Comparison of ENCODE assay signal across 8 cellular contexts in genomic region chr15:92881838-92882696, GRCh38. TPM values are rescaled to one million over a fixed set of nuclear protein-coding genes. Genes with fewer than 3 reads are reported as not detected.
DNase-seq lines count a peak whose midpoint lies in the region; ATAC-seq, FAIRE-seq and TF ChIP-seq lines count a peak whose summit lies in the region.

No MANE protein-coding gene starts in this region.

- peak overlapping the region; percentile 81; the same call in 1 of the 2 replicates for H4K8ac ChIP-seq in H1 (ENCODE audit: extremely low read depth, insufficient read depth, low read length)
- peak overlapping the region; percentile 97 for H4K8ac ChIP-seq in mesenchymal stem cell (ENCODE audit: low read length)

- H3K23ac ChIP-seq in H1 (ENCODE audit: insufficient read length) = no peak overlapping the region
- no peak overlapping the region for H3K23ac ChIP-seq in mesenchymal stem cell (ENCODE audit: low read length in 2 of 2)

- ATAC-seq in GM21381 (IDR thresholded peaks at IDR 0.05; ENCODE audit: unreplicated experiment) = peak; percentile 95
- ATAC-seq in activated CD8-positive, alpha-beta memory T cell treated with anti-CD3 and anti-CD28 coated beads, Interleukin-2, amount 10 ng/mL, durations not matched to agents 7 days and 5 days = peak; percentile 95

- peaks cover 4% of the 10 kb centered on the region; the same call in 1 of the 2 replicates for H3K23me2 ChIP-seq in H1 (ENCODE audit: low read depth, low read length)

- POLR2A ChIA-PET in Caco-2 (lab: Charles Lee) = interaction anchor here (0.5 to 3.7 kb wide), 26 partner anchors 12 to 228 kb away, joined by 3 to 103 read pairs (median 6); partner anchors contain the start of gene CHD2
- POLR2A ChIA-PET in H1 (lab: Charles Lee; ENCODE audit: partially characterized antibody) = interaction anchor here (0.6 to 19.4 kb wide), 33 partner anchors 10 to 147 kb away, joined by 3 to 255 read pairs (median 6); partner anchors contain the start of gene CHD2

- H4K20me1 ChIP-seq in H1 (replicated peaks in 1 of 2; ENCODE audit: control insufficient read depth in 1 of 2, insufficient read depth in 2 of 2, low read length in 2 of 2) = no peaks in the 10 kb centered on the region

- 0 out of 4 replicates have a peak, but pooled peaks have one; percentile 1 to 2 for TF ChIP-seq RAD21 in H1 (IDR thresholded peaks at IDR 0.05 in 1 of 2, conservative IDR thresholded peaks at IDR 0.05 in 1 of 2; ENCODE audit: low read depth in 2 of 2, low read length in 2 of 2)

- H4K91ac ChIP-seq in H1 (replicated peaks; ENCODE audit: insufficient read length, low read length) (peak overlapping the region; percentile 51), mesenchymal stem cell (ENCODE audit: low read length) (peak overlapping the region; percentile 53)

- H3K4me2 ChIP-seq in H1 (ENCODE audit: insufficient read depth in 1 of 2, low read depth in 2 of 2, low read length in 2 of 2) (peak overlapping the region; percentile 57 to 92), mesenchymal stem cell (ENCODE audit: low read length, poor library complexity, severe bottlenecking) (peak overlapping the region; percentile 22)

- peak overlapping the region; percentile 72; the same call in 1 of the 2 replicates for H2BK12ac ChIP-seq in H1 (ENCODE audit: low read depth, low read length)
- no peak overlapping the region for H2BK12ac ChIP-seq in mesenchymal stem cell (ENCODE audit: low read length in 2 of 2)

- H2BK15ac ChIP-seq in H1 (ENCODE audit: low read length) (no peak overlapping the region), mesenchymal stem cell (ENCODE audit: low read depth, poor library complexity, severe bottlenecking) (peak overlapping the region; percentile 56)

- no peak for TF ChIP-seq EP300 in H1 (IDR thresholded peaks at IDR 0.05; ENCODE audit: borderline replicate concordance in 1 of 2, low read depth in 2 of 2, low read length in 2 of 2)

- H2BK5ac ChIP-seq in H1 (ENCODE audit: low read depth, low read length) (peak overlapping the region; percentile 28), mesenchymal stem cell (ENCODE audit: low read depth, low read length, poor library complexity, severe bottlenecking) (no peak overlapping the region)

- peak overlapping the region; percentile 87 for H3K4me3 Mint-ChIP-seq in Caco-2 (ENCODE audit: unreplicated experiment)
- peak overlapping the region; percentile 82 for H3K4me3 Mint-ChIP-seq in activated CD8-positive, alpha-beta memory T cell treated with anti-CD3 and anti-CD28 coated beads, Interleukin-2, amount 10 ng/mL, durations not matched to agents 7 days and 5 days

- peak; percentile 75 to 96 for TF ChIP-seq POLR2A in H1 (IDR thresholded peaks at IDR 0.05; ENCODE audit: control extremely low read depth in 1 of 2, low read depth in 2 of 2, low read length in 2 of 2)

- H3K4me1 ChIP-seq in Caco-2 = peaks cover 48% of the 10 kb centered on the region
- peaks cover 9 to 20% (median 17%) of the 10 kb centered on the region in 4 experiments; a peak in 5 of 7 replicates for H3K4me1 ChIP-seq in H1 (replicated peaks in 1 of 4; ENCODE audit: control insufficient read depth in 3 of 4, insufficient read depth in 4 of 4, low read length in 3 of 4)
- peaks cover 2% of the 10 kb centered on the region for H3K4me1 ChIP-seq in mesenchymal stem cell (ENCODE audit: control insufficient read depth, insufficient read depth, low read depth, low read length)

- H3K27ac ChIP-seq in H1 (ENCODE audit: low read depth, low read length) = peak overlapping the region; percentile 80
- H3K27ac ChIP-seq in mesenchymal stem cell (ENCODE audit: low read length, poor library complexity, severe bottlenecking) = peak overlapping the region; percentile 62

- intact Hi-C loops in Caco-2 (cut with micrococcal nuclease; ENCODE audit: unreplicated experiment) = loop anchor here (1.0 kb wide), 5 partner anchors 22 to 73 kb away; no protein-coding TSS in a partner anchor

- no peak for TF ChIP-seq CTCF in Caco-2 (IDR thresholded peaks at IDR 0.05; ENCODE audit: insufficient read depth in 1 of 2, low read depth in 1 of 2, low read length in 1 of 2, severe bottlenecking in 1 of 2, unreplicated experiment in 1 of 2)
- TF ChIP-seq CTCF in H1 (IDR thresholded peaks at IDR 0.05; ENCODE audit: control extremely low read depth in 1 of 3, insufficient read depth in 1 of 3, low read depth in 1 of 3, low read length in 3 of 3) = no peak

- H3K14ac ChIP-seq in H1 (ENCODE audit: insufficient read length) (no peak overlapping the region), mesenchymal stem cell (ENCODE audit: low read length in 2 of 2) (no peak overlapping the region)

- H3K79me2 ChIP-seq in H1 (ENCODE audit: control insufficient read depth in 1 of 2, insufficient read depth in 2 of 2, low read length in 2 of 2) = peaks cover 14 to 43% of the 10 kb centered on the region in 2 experiments

- H3K9me3 Mint-ChIP-seq in Caco-2 (ENCODE audit: unreplicated experiment) = no peaks in the 10 kb centered on the region
- no peaks in the 10 kb centered on the region for H3K9me3 Mint-ChIP-seq in activated CD8-positive, alpha-beta memory T cell treated with anti-CD3 and anti-CD28 coated beads, Interleukin-2, amount 10 ng/mL, durations not matched to agents 7 days and 5 days (ENCODE audit: low read depth)

- no peaks in the 10 kb centered on the region for H3K9me3 ChIP-seq in Caco-2
- no peaks in the 10 kb centered on the region for H3K9me3 ChIP-seq in H1 (ENCODE audit: insufficient read depth in 2 of 2, low read depth in 1 of 2, low read length in 1 of 2)
- no peaks in the 10 kb centered on the region for H3K9me3 ChIP-seq in mesenchymal stem cell (ENCODE audit: control insufficient read depth, low read length)

- H3K27me3 Mint-ChIP-seq in Caco-2 (ENCODE audit: insufficient read depth, unreplicated experiment) = no peaks in the 10 kb centered on the region
- no peaks in the 10 kb centered on the region for H3K27me3 Mint-ChIP-seq in activated CD8-positive, alpha-beta memory T cell treated with anti-CD3 and anti-CD28 coated beads, Interleukin-2, amount 10 ng/mL, durations not matched to agents 7 days and 5 days

- FAIRE-seq in HTR-8/SVneo (lab: Jason Lieb, UNC) (peak; percentile 83), H1 (lab: Jason Lieb, UNC) (peak; percentile 78)

- H4K5ac ChIP-seq in H1 (ENCODE audit: insufficient read length, low read depth, low read length) = peak overlapping the region; percentile 31

- H3K56ac ChIP-seq in H1 (replicated peaks; ENCODE audit: insufficient read length, low read depth, low read length) = no peak overlapping the region

- peak overlapping the region; percentile 79 for H3K18ac ChIP-seq in H1 (ENCODE audit: extremely low read depth, low read length)
- H3K18ac ChIP-seq in mesenchymal stem cell (ENCODE audit: low read depth in 1 of 2, low read length in 2 of 2) = peak overlapping the region; percentile 61 to 72

- H3K79me1 ChIP-seq in H1 (ENCODE audit: low read depth, low read length) (no peaks in the 10 kb centered on the region), mesenchymal stem cell (replicated peaks; ENCODE audit: low read length, poor library complexity, severe bottlenecking) (peaks cover 2% of the 10 kb centered on the region)

- H2AK5ac ChIP-seq in H1 (ENCODE audit: low read depth, low read length) (peak overlapping the region; percentile 94; the same call in 1 of the 2 replicates), mesenchymal stem cell (ENCODE audit: low read length, severe bottlenecking) (peak overlapping the region; percentile 82)

- TSS peak; percentile 95 for BruUV-seq in Caco-2 (replicated peaks; lab: Mats Ljungman, UMichigan)

- H3K4ac ChIP-seq in H1 (replicated peaks; ENCODE audit: insufficient read length, low read depth, low read length) (no peak overlapping the region), mesenchymal stem cell (ENCODE audit: low read depth in 1 of 2, low read length in 2 of 2) (peak overlapping the region; percentile 13 to 77)

- H2BK120ac ChIP-seq in H1 (replicated peaks; ENCODE audit: low read depth, low read length) = no peak overlapping the region
- H2BK120ac ChIP-seq in mesenchymal stem cell (ENCODE audit: low read depth, low read length) = no peak overlapping the region

- CTCF ChIA-PET in Caco-2 (lab: Charles Lee) (interaction anchor here (0.6 to 2.2 kb wide), 16 partner anchors 12 to 1950 kb away, joined by 3 to 18 read pairs (median 4); no protein-coding TSS in a partner anchor), H1 (lab: Charles Lee; ENCODE audit: partially characterized antibody) (interaction anchor here (0.7 to 6.6 kb wide), 12 partner anchors 15 to 86 kb away, joined by 3 to 32 read pairs (median 4); partner anchors contain the start of gene CHD2)
- CTCF ChIA-PET in activated CD8-positive, alpha-beta memory T cell treated with anti-CD3 and anti-CD28 coated beads, Interleukin-2, amount 10 ng/mL, durations not matched to agents 7 days and 5 days (lab: Charles Lee) = interaction anchor here (0.6 to 6.7 kb wide), 15 partner anchors 11 to 167 kb away, joined by 3 to 98 read pairs (median 9); partner anchors contain the start of gene CHD2

- H3K4me3 ChIP-seq in Caco-2 (ENCODE audit: low read depth, low read length) = peak overlapping the region; percentile 33
- peak overlapping the region in 3 of 4 experiments; percentile 21 to 100 (median 94); a peak in 6 of 8 replicates for H3K4me3 ChIP-seq in H1 (ENCODE audit: extremely low read depth in 1 of 4, insufficient read depth in 2 of 4, low read depth in 3 of 4, low read length in 4 of 4)
- H3K4me3 ChIP-seq in mesenchymal stem cell (ENCODE audit: insufficient read depth in 1 of 2, low read depth in 1 of 2, low read length in 2 of 2) = peak overlapping the region; percentile 73 to 96

- peaks cover 59% of the 10 kb centered on the region for H3K36me3 Mint-ChIP-seq in Caco-2 (ENCODE audit: insufficient read depth, unreplicated experiment)
- peaks cover 37% of the 10 kb centered on the region for H3K36me3 Mint-ChIP-seq in activated CD8-positive, alpha-beta memory T cell treated with anti-CD3 and anti-CD28 coated beads, Interleukin-2, amount 10 ng/mL, durations not matched to agents 7 days and 5 days

- H3K4me1 Mint-ChIP-seq in Caco-2 (ENCODE audit: low read depth, unreplicated experiment) = peaks cover 36% of the 10 kb centered on the region
- H3K4me1 Mint-ChIP-seq in activated CD8-positive, alpha-beta memory T cell treated with anti-CD3 and anti-CD28 coated beads, Interleukin-2, amount 10 ng/mL, durations not matched to agents 7 days and 5 days = peaks cover 43% of the 10 kb centered on the region

- peak overlapping the region; percentile 98 for H3K27ac Mint-ChIP-seq in Caco-2 (ENCODE audit: unreplicated experiment)
- peak overlapping the region; percentile 98 for H3K27ac Mint-ChIP-seq in activated CD8-positive, alpha-beta memory T cell treated with anti-CD3 and anti-CD28 coated beads, Interleukin-2, amount 10 ng/mL, durations not matched to agents 7 days and 5 days

- 19% methylated on average over 27 of the region's 41 CpGs; no CpG with 5 or more reads in 1 of the 2 experiments for WGBS in H1 (ENCODE audit: extremely low coverage in 1 of 2, insufficient coverage in 1 of 2, insufficient read length in 1 of 2, insufficient replicate concordance in 2 of 2, low coverage in 1 of 2, low lambda C conversion rate in 2 of 2, missing lambda C conversion rate in 1 of 2), 2 experiments
- WGBS in mesenchymal stem cell = 18% methylated on average over 27 of the region's 41 CpGs

- H3K36me3 ChIP-seq in Caco-2 (ENCODE audit: control insufficient read depth, insufficient read depth, low read length) (no peaks in the 10 kb centered on the region), H1 (ENCODE audit: control insufficient read depth in 2 of 4, insufficient read depth in 4 of 4, low read length in 3 of 4) (peaks cover 7 to 25% (median 14%) of the 10 kb centered on the region in 4 experiments; a peak in 6 of 8 replicates), mesenchymal stem cell (ENCODE audit: control insufficient read depth in 1 of 2, insufficient read depth in 2 of 2, low read depth in 1 of 2, low read length in 2 of 2) (peaks cover 0 to 18% of the 10 kb centered on the region in 2 experiments)

- peak overlapping the region; percentile 25 to 99 (median 91) for H3K9ac ChIP-seq in H1 (replicated peaks in 1 of 4; ENCODE audit: extremely low read depth in 1 of 4, low read depth in 3 of 4, low read length in 3 of 4)
- peak overlapping the region; percentile 89 for H3K9ac ChIP-seq in mesenchymal stem cell (ENCODE audit: low read length)

- H3K27me3 ChIP-seq in Caco-2 (replicated peaks; ENCODE audit: control insufficient read depth, insufficient read depth, low read length) (no peaks in the 10 kb centered on the region), H1 (replicated peaks in 1 of 4; ENCODE audit: control insufficient read depth in 3 of 4, extremely low read depth in 1 of 4, insufficient read depth in 3 of 4, low read length in 3 of 4) (no peaks in the 10 kb centered on the region), mesenchymal stem cell (ENCODE audit: control insufficient read depth in 1 of 2, insufficient read depth in 1 of 2, low read length in 2 of 2) (no peaks in the 10 kb centered on the region)

- no peak overlapping the region for H2AFZ ChIP-seq in H1 (ENCODE audit: low read length)
- no peak overlapping the region for H2AFZ ChIP-seq in mesenchymal stem cell (ENCODE audit: low read depth, low read length)

- peak; percentile 98 to 99 for DNase-seq in Caco-2
- DNase-seq in HTR-8/SVneo (ENCODE audit: insufficient read length, low spot score) = peak; percentile 97
- DNase-seq in NOMO-1 treated with DMSO at 0.1 percent for 48 hours (lab: John Stamatoyannopoulos, UW; ENCODE audit: unreplicated experiment) = peak; percentile 99
- DNase-seq in activated CD8-positive, alpha-beta memory T cell treated with anti-CD3 and anti-CD28 coated beads, Interleukin-2, amount 10 ng/mL, durations not matched to agents 7 days and 5 days = peak; percentile 99
- DNase-seq in H1 (ENCODE audit: low read depth in 1 of 2, low spot score in 2 of 2) = peak; percentile 98 to 100
- peak; percentile 100 for DNase-seq in mesenchymal stem cell
- peak; percentile 92 for DNase-seq in stimulated activated CD8-positive, alpha-beta memory T cell treated with anti-CD3 and anti-CD28 coated beads, Interleukin-12 subunit alpha, Interleukin-12 subunit beta, amount 100 ng/mL, for 24 hours (ENCODE audit: extremely low read depth)

- H2BK20ac ChIP-seq in H1 (ENCODE audit: low read length) = no peak overlapping the region

RNA-seq across cellular contexts. Expression of gene CHD2, which starts 18.1 kb away (rescaled TPM):
- total RNA-seq in Caco-2 (2022) = 85.0 and 108 TPM in 2 replicates
- total RNA-seq in activated CD8-positive, alpha-beta memory T cell treated with anti-CD3 and anti-CD28 coated beads, Interleukin-2, amount 10 ng/mL, durations not matched to agents 7 days and 5 days = 100 to 1,000 TPM; 121 to 151 TPM
- total RNA-seq in H1 (2021; fragmentation: NEBNext Ultra II Directional; extraction: Animal tissue kit (Norgen Biotek cat#: 25700)) = 70.0 and 75.9 TPM in 2 replicates
- 28.8 and 45.7 TPM in 2 replicates for polyA plus RNA-seq in H1 (2011; rRNA removed)
- polyA plus RNA-seq in H1 (2011; cell fraction: cytosol; rRNA removed) = 46.3 TPM
- polyA plus RNA-seq in H1 (2011; cell fraction: nucleus; rRNA removed) = 145 TPM
- 34.2 to 46.0 TPM (median 42.9 TPM) in 4 replicates for polyA plus RNA-seq in H1 (2012, experiment 1 of 2)
- polyA plus RNA-seq in H1 (2012, experiment 2 of 2) = 3.4 TPM
- 49.2 TPM for polyA plus RNA-seq in H1 (2013, experiment 1 of 2)
- polyA plus RNA-seq in H1 (2013, experiment 2 of 2) = 36.7 TPM
- 72.5 and 82.6 TPM in 2 replicates for polyA minus RNA-seq in H1 (2011; rRNA and poly(A)+ RNA removed)
- 53.7 TPM for polyA minus RNA-seq in H1 (2011; cell fraction: cytosol; rRNA and poly(A)+ RNA removed)
- 250 TPM for polyA minus RNA-seq in H1 (2011; cell fraction: nucleus; rRNA and poly(A)+ RNA removed)
- 52.6 TPM for polyA plus RNA-seq in mesenchymal stem cell (2013, experiment 1 of 2)
- 52.4 TPM for polyA plus RNA-seq in mesenchymal stem cell (2013, experiment 2 of 2)

Comparison
In these comparisons a context has a peak if more than half of its experiments do, and no peak if none do; other contexts are left out.
1. Peak in every context shown above with its lines: DNase-seq, ATAC-seq, H3K4me3 ChIP-seq and H3K27ac ChIP-seq.
2. H3K4me3 ChIP-seq: peak in every context shown above with its lines; median percentile 94 in H1; 84 in mesenchymal stem cell; 33 in Caco-2.